Comparison of ENCODE assay signal across 1 cellular context in genomic region chr17:40100669-40101366, GRCh38.
TF ChIP-seq lines count a peak whose summit lies in the region.

No MANE protein-coding gene starts in this region.

TF ChIP-seq in K562, 482 proteins besides CTCF, POLR2A, EP300 and RAD21 (continued from another document and continues in another):
- TF ChIP-seq REST (CRISPR knock-in tag; IDR thresholded peaks at IDR 0.05; ENCODE audit: low read depth), result no peak
- no peak for TF ChIP-seq BRCA1 (IDR thresholded peaks at IDR 0.05)
- TF ChIP-seq BRCA1 (CRISPR knock-in tag; IDR thresholded peaks at IDR 0.05), result no peak
- TF ChIP-seq CBX5 (IDR thresholded peaks at IDR 0.05; ENCODE audit: borderline replicate concordance, low read depth), result no peak
- no peak for TF ChIP-seq ZNF696 (CRISPR knock-in tag; conservative IDR thresholded peaks at IDR 0.05)
- TF ChIP-seq U2AF1 (optimal IDR thresholded peaks at IDR 0.05; ENCODE audit: low read depth, low read length), result no peak
- peak; percentile 89 for TF ChIP-seq EGR1 (conservative IDR thresholded peaks at IDR 0.05)
- peak; percentile 51; the same call in 1 of the 2 replicates for TF ChIP-seq ETS1 (conservative IDR thresholded peaks at IDR 0.05; ENCODE audit: control insufficient read depth, low read depth, low read length)
- TF ChIP-seq ZNF408 (CRISPR knock-in tag; IDR thresholded peaks at IDR 0.05; ENCODE audit: low read depth), result no peak
- peak; percentile 53 for TF ChIP-seq ATF7 (IDR thresholded peaks at IDR 0.05)
- TF ChIP-seq CLOCK (CRISPR knock-in tag; IDR thresholded peaks at IDR 0.05; ENCODE audit: borderline replicate concordance), result peak; percentile 97
- TF ChIP-seq FOXA1 (IDR thresholded peaks at IDR 0.05; ENCODE audit: borderline replicate concordance), result no peak
- peak; percentile 13 for TF ChIP-seq POLR2B (IDR thresholded peaks at IDR 0.05; ENCODE audit: low read depth, partially characterized antibody)
- peak; percentile 14; the same call in 1 of the 2 replicates for TF ChIP-seq MTA3 (IDR thresholded peaks at IDR 0.05; ENCODE audit: borderline replicate concordance)
- TF ChIP-seq RNF2 (IDR thresholded peaks at IDR 0.05), result peak; percentile 82
- TF ChIP-seq HCFC1 (IDR thresholded peaks at IDR 0.05; ENCODE audit: low read depth, low read length), result peak; percentile 92
- TF ChIP-seq CREM (IDR thresholded peaks at IDR 0.05; ENCODE audit: low read depth), result peak; percentile 84
- peak; percentile 42; the same call in 1 of the 2 replicates for TF ChIP-seq ZNF395 (CRISPR knock-in tag; IDR thresholded peaks at IDR 0.05)
- TF ChIP-seq PHB (CRISPR knock-in tag; IDR thresholded peaks at IDR 0.05), result no peak
- TF ChIP-seq C11orf30 (IDR thresholded peaks at IDR 0.05; ENCODE audit: low read depth), result peak; percentile 55; the same call in 1 of the 2 replicates
- TF ChIP-seq CBFA2T3 (IDR thresholded peaks at IDR 0.05), result no peak
- no peak for TF ChIP-seq SNIP1 (IDR thresholded peaks at IDR 0.05; ENCODE audit: low read depth)
- peak; percentile 57; the same call in 1 of the 2 replicates for TF ChIP-seq GMEB1 (CRISPR knock-in tag; IDR thresholded peaks at IDR 0.05)
- TF ChIP-seq FOXJ2 (tag; IDR thresholded peaks at IDR 0.05), result peak; percentile 33; the same call in 1 of the 2 replicates
- TF ChIP-seq HNRNPK (IDR thresholded peaks at IDR 0.05; ENCODE audit: low read depth, low read length, poor library complexity, severe bottlenecking), result no peak
- peak; percentile 95 for TF ChIP-seq ZBTB2 (IDR thresholded peaks at IDR 0.05)
- no peak for TF ChIP-seq ZKSCAN3 (CRISPR knock-in tag; IDR thresholded peaks at IDR 0.05)
- TF ChIP-seq FOS (IDR thresholded peaks at IDR 0.05; ENCODE audit: extremely low read depth, insufficient read length), result peak; percentile 28
- TF ChIP-seq KDM4B (IDR thresholded peaks at IDR 0.05; ENCODE audit: borderline replicate concordance in 2 of 2, low read depth in 1 of 2), result 0 out of 4 replicates have a peak, but pooled peaks of 1 of the 2 experiments have one; percentile 24
- peak; percentile 47 for TF ChIP-seq ESRRA (IDR thresholded peaks at IDR 0.05; ENCODE audit: borderline replicate concordance, low read depth)
- TF ChIP-seq MBD2 (IDR thresholded peaks at IDR 0.05; ENCODE audit: borderline replicate concordance, low read depth), result peak; percentile 31; the same call in 1 of the 2 replicates
- TF ChIP-seq NFRKB (IDR thresholded peaks at IDR 0.05; ENCODE audit: low read depth), result no peak
- no peak for TF ChIP-seq ZNF583 (CRISPR knock-in tag; IDR thresholded peaks at IDR 0.05)
- TF ChIP-seq MITF (IDR thresholded peaks at IDR 0.05), result peak; percentile 90
- TF ChIP-seq NR4A1 (CRISPR knock-in tag; IDR thresholded peaks at IDR 0.05), result no peak
- TF ChIP-seq NR4A1 (tag; IDR thresholded peaks at IDR 0.05), result no peak
- peak in 1 of 2 experiments; percentile 88; a peak in 2 of 4 replicates for TF ChIP-seq ZNF318 (IDR thresholded peaks at IDR 0.05; ENCODE audit: borderline replicate concordance in 1 of 2, low read depth in 1 of 2)
